In the genomic region with DNA sequence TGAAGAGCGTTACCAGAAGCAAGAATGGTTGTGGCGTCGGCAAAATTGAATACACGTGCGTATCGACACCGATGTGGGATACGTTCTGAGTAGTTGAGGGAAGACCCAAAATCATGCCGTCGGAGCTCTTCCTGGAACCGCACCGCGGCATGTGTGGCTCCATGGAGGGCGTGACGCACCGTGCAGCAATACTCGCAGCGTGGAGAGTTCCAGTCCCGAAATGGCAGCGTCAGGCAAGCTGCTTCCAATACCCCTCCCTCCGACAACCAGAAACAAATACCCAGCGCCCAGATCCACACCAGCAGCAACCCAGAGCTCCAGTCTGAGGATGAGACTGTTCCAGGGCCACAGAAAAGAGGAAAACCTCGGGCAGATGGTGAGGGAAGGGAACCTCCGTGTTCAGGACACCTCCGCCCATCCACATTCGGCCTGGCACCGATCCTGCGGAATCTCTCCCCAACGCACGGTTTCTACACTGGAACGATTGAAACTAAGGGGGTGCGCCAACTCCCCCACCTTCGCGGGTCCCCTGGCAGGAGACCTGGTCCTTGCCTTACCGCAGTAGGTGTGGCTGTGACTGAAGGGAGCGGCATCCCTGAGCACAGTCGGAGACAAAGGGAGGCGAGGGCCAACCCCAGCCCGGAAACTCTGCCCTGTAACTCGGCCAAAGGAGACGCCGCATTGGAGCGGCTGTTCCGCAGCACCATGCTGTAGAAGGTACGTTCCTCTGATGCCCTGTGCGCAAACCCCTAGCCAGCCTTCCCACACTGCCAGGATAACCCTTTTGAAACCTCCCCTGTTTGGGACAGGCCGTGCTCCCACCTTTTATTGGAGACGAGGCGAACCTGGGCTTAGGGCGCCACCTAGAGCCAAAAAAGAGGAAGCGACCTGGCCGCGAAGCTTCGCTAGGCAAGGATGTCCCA, we compare ENCODE assay signal across 1 cellular context.
TF ChIP-seq lines count a peak whose summit lies in the region.

No MANE protein-coding gene starts in this region.

TF ChIP-seq in SK-N-SH, 30 proteins besides CTCF, POLR2A, EP300 and RAD21 (continued from another document):
- TF ChIP-seq, protein P1, sequence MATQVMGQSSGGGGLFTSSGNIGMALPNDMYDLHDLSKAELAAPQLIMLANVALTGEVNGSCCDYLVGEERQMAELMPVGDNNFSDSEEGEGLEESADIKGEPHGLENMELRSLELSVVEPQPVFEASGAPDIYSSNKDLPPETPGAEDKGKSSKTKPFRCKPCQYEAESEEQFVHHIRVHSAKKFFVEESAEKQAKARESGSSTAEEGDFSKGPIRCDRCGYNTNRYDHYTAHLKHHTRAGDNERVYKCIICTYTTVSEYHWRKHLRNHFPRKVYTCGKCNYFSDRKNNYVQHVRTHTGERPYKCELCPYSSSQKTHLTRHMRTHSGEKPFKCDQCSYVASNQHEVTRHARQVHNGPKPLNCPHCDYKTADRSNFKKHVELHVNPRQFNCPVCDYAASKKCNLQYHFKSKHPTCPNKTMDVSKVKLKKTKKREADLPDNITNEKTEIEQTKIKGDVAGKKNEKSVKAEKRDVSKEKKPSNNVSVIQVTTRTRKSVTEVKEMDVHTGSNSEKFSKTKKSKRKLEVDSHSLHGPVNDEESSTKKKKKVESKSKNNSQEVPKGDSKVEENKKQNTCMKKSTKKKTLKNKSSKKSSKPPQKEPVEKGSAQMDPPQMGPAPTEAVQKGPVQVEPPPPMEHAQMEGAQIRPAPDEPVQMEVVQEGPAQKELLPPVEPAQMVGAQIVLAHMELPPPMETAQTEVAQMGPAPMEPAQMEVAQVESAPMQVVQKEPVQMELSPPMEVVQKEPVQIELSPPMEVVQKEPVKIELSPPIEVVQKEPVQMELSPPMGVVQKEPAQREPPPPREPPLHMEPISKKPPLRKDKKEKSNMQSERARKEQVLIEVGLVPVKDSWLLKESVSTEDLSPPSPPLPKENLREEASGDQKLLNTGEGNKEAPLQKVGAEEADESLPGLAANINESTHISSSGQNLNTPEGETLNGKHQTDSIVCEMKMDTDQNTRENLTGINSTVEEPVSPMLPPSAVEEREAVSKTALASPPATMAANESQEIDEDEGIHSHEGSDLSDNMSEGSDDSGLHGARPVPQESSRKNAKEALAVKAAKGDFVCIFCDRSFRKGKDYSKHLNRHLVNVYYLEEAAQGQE (IDR thresholded peaks at IDR 0.05; ENCODE audit: low read depth, low read length) = no peak
- TF ChIP-seq SMC3 (IDR thresholded peaks at IDR 0.05; ENCODE audit: low read depth, low read length) (peak; percentile 49), TEAD4 (IDR thresholded peaks at IDR 0.05; ENCODE audit: borderline replicate concordance, insufficient read depth) (no peak), EZH2phosphoT487 (IDR thresholded peaks at IDR 0.05; ENCODE audit: borderline replicate concordance, low read depth) (no peak), TCF12 (IDR thresholded peaks at IDR 0.05) (no peak), SIN3A (IDR thresholded peaks at IDR 0.05; ENCODE audit: borderline replicate concordance, low read depth, low read length) (no peak), RXRA (IDR thresholded peaks at IDR 0.05; ENCODE audit: borderline replicate concordance, low read depth) (no peak), MEF2A (IDR thresholded peaks at IDR 0.05; ENCODE audit: borderline replicate concordance, low read depth) (no peak), RFX5 (IDR thresholded peaks at IDR 0.05; ENCODE audit: low read length) (no peak)
- TF ChIP-seq, protein P2, sequence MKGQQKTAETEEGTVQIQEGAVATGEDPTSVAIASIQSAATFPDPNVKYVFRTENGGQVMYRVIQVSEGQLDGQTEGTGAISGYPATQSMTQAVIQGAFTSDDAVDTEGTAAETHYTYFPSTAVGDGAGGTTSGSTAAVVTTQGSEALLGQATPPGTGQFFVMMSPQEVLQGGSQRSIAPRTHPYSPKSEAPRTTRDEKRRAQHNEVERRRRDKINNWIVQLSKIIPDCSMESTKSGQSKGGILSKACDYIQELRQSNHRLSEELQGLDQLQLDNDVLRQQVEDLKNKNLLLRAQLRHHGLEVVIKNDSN (IDR thresholded peaks at IDR 0.05; ENCODE audit: borderline replicate concordance, low read depth) = no peak
- TF ChIP-seq, protein P3, sequence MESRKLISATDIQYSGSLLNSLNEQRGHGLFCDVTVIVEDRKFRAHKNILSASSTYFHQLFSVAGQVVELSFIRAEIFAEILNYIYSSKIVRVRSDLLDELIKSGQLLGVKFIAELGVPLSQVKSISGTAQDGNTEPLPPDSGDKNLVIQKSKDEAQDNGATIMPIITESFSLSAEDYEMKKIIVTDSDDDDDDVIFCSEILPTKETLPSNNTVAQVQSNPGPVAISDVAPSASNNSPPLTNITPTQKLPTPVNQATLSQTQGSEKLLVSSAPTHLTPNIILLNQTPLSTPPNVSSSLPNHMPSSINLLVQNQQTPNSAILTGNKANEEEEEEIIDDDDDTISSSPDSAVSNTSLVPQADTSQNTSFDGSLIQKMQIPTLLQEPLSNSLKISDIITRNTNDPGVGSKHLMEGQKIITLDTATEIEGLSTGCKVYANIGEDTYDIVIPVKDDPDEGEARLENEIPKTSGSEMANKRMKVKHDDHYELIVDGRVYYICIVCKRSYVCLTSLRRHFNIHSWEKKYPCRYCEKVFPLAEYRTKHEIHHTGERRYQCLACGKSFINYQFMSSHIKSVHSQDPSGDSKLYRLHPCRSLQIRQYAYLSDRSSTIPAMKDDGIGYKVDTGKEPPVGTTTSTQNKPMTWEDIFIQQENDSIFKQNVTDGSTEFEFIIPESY (IDR thresholded peaks at IDR 0.05; ENCODE audit: borderline replicate concordance, low read depth) = peak; percentile 59; the same call in 1 of the 2 replicates
